Comparison of ENCODE assay signal across 1 cellular context in genomic region chrX:110159865-110160264, GRCh38.
TF ChIP-seq lines count a peak whose summit lies in the region.

No MANE protein-coding gene starts in this region.

TF ChIP-seq in IMR-90, 13 proteins besides CTCF, POLR2A, EP300 and RAD21:
- TF ChIP-seq NFE2L2 (IDR thresholded peaks at IDR 0.05; ENCODE audit: low read depth, low read length): no peak
- 0 out of 2 replicates have a peak, but pooled peaks have one; percentile 10 for TF ChIP-seq CEBPB (IDR thresholded peaks at IDR 0.05; ENCODE audit: low read depth, low read length)
